Comparison of ENCODE assay signal across 27 cellular contexts in genomic region chr5:61884242-61884855, GRCh38.
"Had no signal": no experiment of that assay in that cellular context is flagged by ENCODE, and none has a peak within 500 bp of the region (broad histone marks: within the 10 kb centered on the region; RNA-seq: fewer than 3 reads in every experiment).

No MANE protein-coding gene starts in this region.

- H3K4me1 ChIP-seq: esophagus squamous epithelium, heart right ventricle, left ventricle myocardium inferior, parathyroid adenoma, uterus had no signal

- H3K4me3 ChIP-seq: dorsolateral prefrontal cortex, esophagus squamous epithelium, gastroesophageal sphincter, heart right ventricle, left ventricle myocardium inferior, smooth muscle cell, uterus had no signal

- ATAC-seq: activated naive CD4-positive, alpha-beta T cell treated with anti-CD3 and anti-CD28 coated beads, Interleukin-2, amount 50 U/mL, for 72 hours; activated T-helper 17 cell treated with anti-CD3 and anti-CD28 coated beads, Interleukin-2, amount 50 U/mL, for 72 hours; effector memory CD8-positive, alpha-beta T cell; gastroesophageal sphincter; heart right ventricle; natural killer cell treated with Interleukin-12 subunit alpha and Interleukin-12 subunit beta and Interleukin-15 and Interleukin-18, amount 100 ng/mL, for 72 hours; sciatic nerve; stimulated activated naive B cell treated with anti-CD40 and anti-IgM and Interleukin-4, amounts not matched to agents 10 μg/mL and 1 μg/mL and 100 μg/mL, for 72 hours; T-cell had no signal

- H3K36me3 ChIP-seq: esophagus squamous epithelium, gastroesophageal sphincter, heart right ventricle, left ventricle myocardium inferior, uterus, WERI-Rb-1 had no signal

- FAIRE-seq: colon, endothelial cell of umbilical vein, TTC549 had no signal

- H3K27me3 ChIP-seq: esophagus squamous epithelium, gastroesophageal sphincter, uterus had no signal

- H3K27ac ChIP-seq: dorsolateral prefrontal cortex, esophagus squamous epithelium, gastroesophageal sphincter, heart right ventricle, left ventricle myocardium inferior, parathyroid adenoma, uterus, WERI-Rb-1 had no signal

- DNase-seq: activated CD4-positive, CD25-positive, alpha-beta regulatory T cell treated with anti-CD3 and anti-CD28 coated beads, Interleukin-2, amount 50 U/mL, for 72 hours; activated CD8-positive, alpha-beta memory T cell treated with anti-CD3 and anti-CD28 coated beads, Interleukin-2, amount 50 U/mL, for 4 hours; activated T-cell treated with anti-CD3 and anti-CD28 coated beads, Interleukin-2, amount 50 U/mL, for 24 hours; aorta; dorsolateral prefrontal cortex; effector memory CD8-positive, alpha-beta T cell; esophagus squamous epithelium; heart right ventricle; islet precursor cell; left ventricle myocardium inferior; midbrain; stimulated activated CD4-positive, alpha-beta T cell treated with anti-CD3 and anti-CD28 coated beads, Interleukin-15, amount 100 ng/mL, for 24 hours; stimulated activated naive B cell treated with anti-CD40 and anti-IgM and Interleukin-4, amounts not matched to agents 10 μg/mL and 1 μg/mL and 100 μg/mL, for 72 hours; T-cell; trophoblast cell; uterus; WERI-Rb-1 had no signal

- H2AFZ ChIP-seq: parathyroid adenoma had no signal

- H3K9me3 ChIP-seq: esophagus squamous epithelium, gastroesophageal sphincter, uterus had no signal

- H3K9ac ChIP-seq: parathyroid adenoma had no signal

- H3K4me2 ChIP-seq: smooth muscle cell had no signal
